24 cellular contexts compared by ENCODE assay signal in genomic region chr12:109084425-109084824, GRCh38.
"Had no signal": no experiment of that assay in that cellular context is flagged by ENCODE, and none has a peak within 500 bp of the region (broad histone marks: within the 10 kb centered on the region; RNA-seq: fewer than 3 reads in every experiment).

No MANE protein-coding gene starts in this region.

- H3K4me1 Mint-ChIP-seq: nephron; stimulated activated effector memory CD8-positive, alpha-beta T cell treated with anti-CD3 and anti-CD28 coated beads, Interleukin-12 subunit alpha, Interleukin-12 subunit beta, amount 100 ng/mL, for 72 hours had no signal

- H3K27ac Mint-ChIP-seq: effector memory CD8-positive, alpha-beta T cell; nephron; stimulated activated effector memory CD8-positive, alpha-beta T cell treated with anti-CD3 and anti-CD28 coated beads, Interleukin-12 subunit alpha, Interleukin-12 subunit beta, amount 100 ng/mL, for 72 hours had no signal

- H3K27me3 ChIP-seq: esophagus muscularis mucosa, gastrocnemius medialis, heart right ventricle, right atrium auricular region, suprapubic skin, thyroid gland, upper lobe of left lung, vagina had no signal

- H3K27me3 Mint-ChIP-seq: effector memory CD8-positive, alpha-beta T cell; naive B cell had no signal

- DNase-seq: effector memory CD8-positive, alpha-beta T cell; gastrocnemius medialis; heart right ventricle; hypothalamus; left ventricle myocardium inferior; mesenchymal stem cell; midbrain; naive B cell; posterior cingulate gyrus; stimulated activated CD4-positive, alpha-beta T cell treated with anti-CD3 and anti-CD28 coated beads, Interleukin-4, amount 100 ng/mL, for 1 hour; stimulated activated CD8-positive, alpha-beta memory T cell treated with anti-CD3 and anti-CD28 coated beads, Interleukin-4, amount 100 ng/mL, for 48 hours; stimulated activated naive CD8-positive, alpha-beta T cell treated with anti-CD3 and anti-CD28 coated beads, Interleukin-15, Interleukin-2, amounts not matched to agents 100 U/mL and 50 U/mL, for 24 hours; thyroid gland; upper lobe of left lung had no signal

- H3K4me3 ChIP-seq: esophagus muscularis mucosa, gastrocnemius medialis, heart right ventricle, left ventricle myocardium inferior, lung, right atrium auricular region, smooth muscle cell, suprapubic skin, thyroid gland, upper lobe of left lung, vagina had no signal

- H3K9me3 Mint-ChIP-seq: effector memory CD8-positive, alpha-beta T cell; stimulated activated effector memory CD8-positive, alpha-beta T cell treated with anti-CD3 and anti-CD28 coated beads, Interleukin-12 subunit alpha, Interleukin-12 subunit beta, amount 100 ng/mL, for 72 hours had no signal

- ATAC-seq: effector memory CD8-positive, alpha-beta T cell; gastrocnemius medialis; heart right ventricle; stimulated activated effector memory CD8-positive, alpha-beta T cell treated with anti-CD3 and anti-CD28 coated beads, Interleukin-12 subunit alpha, Interleukin-12 subunit beta, amount 100 ng/mL, for 72 hours; stimulated activated naive CD8-positive, alpha-beta T cell treated with anti-CD3 and anti-CD28 coated beads, Interleukin-15, Interleukin-2, amounts not matched to agents 100 U/mL and 50 U/mL, for 24 hours had no signal

- H3K4me3 Mint-ChIP-seq: effector memory CD8-positive, alpha-beta T cell; naive B cell; nephron; stimulated activated effector memory CD8-positive, alpha-beta T cell treated with anti-CD3 and anti-CD28 coated beads, Interleukin-12 subunit alpha, Interleukin-12 subunit beta, amount 100 ng/mL, for 72 hours had no signal

- H3K9me3 ChIP-seq: esophagus muscularis mucosa, gastrocnemius medialis, left ventricle myocardium inferior, right atrium auricular region, suprapubic skin, thyroid gland, upper lobe of left lung, vagina had no signal

- FAIRE-seq: islet of Langerhans had no signal

- H3K27ac ChIP-seq: epithelial cell of prostate, esophagus muscularis mucosa, gastrocnemius medialis, heart right ventricle, left ventricle myocardium inferior, right atrium auricular region, suprapubic skin, thyroid gland, upper lobe of left lung, vagina had no signal

- H3K4me1 ChIP-seq: esophagus muscularis mucosa, right atrium auricular region, suprapubic skin, thyroid gland, upper lobe of left lung, vagina had no signal
